ENCODE assay signal across 1 cellular context in genomic region chr22:32644252-32645100, GRCh38.
TF ChIP-seq lines count a peak whose summit lies in the region.

No MANE protein-coding gene starts in this region.

TF ChIP-seq in HepG2, 621 proteins besides CTCF, POLR2A, EP300 and RAD21 (continued from another document and continues in another):
- TF ChIP-seq ZNF691 (CRISPR knock-in tag; IDR thresholded peaks at IDR 0.05; ENCODE audit: borderline replicate concordance, low read depth) (peak; percentile 92; the same call in 1 of the 2 replicates), MED13 (CRISPR knock-in tag; IDR thresholded peaks at IDR 0.05) (peak; percentile 64; the same call in 1 of the 2 replicates), KDM4B (CRISPR knock-in tag; IDR thresholded peaks at IDR 0.05) (no peak; the same call in 1 of the 2 replicates), ZNF256 (CRISPR knock-in tag; conservative IDR thresholded peaks at IDR 0.05) (no peak), CBX2 (IDR thresholded peaks at IDR 0.05; ENCODE audit: low read depth, low read length) (no peak), CBX2 (CRISPR knock-in tag; IDR thresholded peaks at IDR 0.05; ENCODE audit: low read depth) (no peak), CHD4 (IDR thresholded peaks at IDR 0.05; ENCODE audit: borderline replicate concordance, low read length) (no peak; the same call in 1 of the 2 replicates), ZNF350 (CRISPR knock-in tag; IDR thresholded peaks at IDR 0.05; ENCODE audit: borderline replicate concordance, low read depth) (peak; percentile 95), RCOR2 (CRISPR knock-in tag; IDR thresholded peaks at IDR 0.05) (peak; percentile 87; the same call in 1 of the 2 replicates), ZNF644 (CRISPR knock-in tag; IDR thresholded peaks at IDR 0.05; ENCODE audit: low read depth) (peak; percentile 69), PRMT3 (CRISPR knock-in tag; IDR thresholded peaks at IDR 0.05; ENCODE audit: borderline replicate concordance, low read depth) (no peak), CBX1 (IDR thresholded peaks at IDR 0.05; ENCODE audit: low read depth) (no peak), ZNF12 (CRISPR knock-in tag; IDR thresholded peaks at IDR 0.05) (peak; percentile 88), ZNF24 (IDR thresholded peaks at IDR 0.05) (no peak; the same call in 1 of the 2 replicates), SRSF1 (optimal IDR thresholded peaks at IDR 0.05; ENCODE audit: low read depth, low read length) (no peak), SALL1 (CRISPR knock-in tag; IDR thresholded peaks at IDR 0.05) (peak; percentile 99), HNRNPH1 (optimal IDR thresholded peaks at IDR 0.05; ENCODE audit: low read depth, low read length) (no peak), ZFYVE20 (CRISPR knock-in tag; IDR thresholded peaks at IDR 0.05; ENCODE audit: borderline replicate concordance, low read depth) (no peak), KDM3A (CRISPR knock-in tag; IDR thresholded peaks at IDR 0.05; ENCODE audit: low read depth) (peak; percentile 95), MNT (IDR thresholded peaks at IDR 0.05) (peak; percentile 76), HOXA9 (CRISPR knock-in tag; IDR thresholded peaks at IDR 0.05; ENCODE audit: borderline replicate concordance) (no peak), JUN (CRISPR knock-in tag; IDR thresholded peaks at IDR 0.05) (peak; percentile 73; the same call in 1 of the 2 replicates), MBD4 (IDR thresholded peaks at IDR 0.05; ENCODE audit: borderline replicate concordance, low read length) (no peak), SAFB2 (CRISPR knock-in tag; IDR thresholded peaks at IDR 0.05; ENCODE audit: borderline replicate concordance, low read depth) (peak; percentile 94; the same call in 1 of the 2 replicates), TEAD3 (CRISPR knock-in tag; optimal IDR thresholded peaks at IDR 0.05; ENCODE audit: borderline replicate concordance) (peak; percentile 97), ZNF777 (CRISPR knock-in tag; IDR thresholded peaks at IDR 0.05) (no peak), ZNF280B (CRISPR knock-in tag; IDR thresholded peaks at IDR 0.05; ENCODE audit: borderline replicate concordance) (peak; percentile 93), TEAD2 (CRISPR knock-in tag; IDR thresholded peaks at IDR 0.05) (no peak), FOXM1 (CRISPR knock-in tag; IDR thresholded peaks at IDR 0.05) (no peak), MTA3 (CRISPR knock-in tag; IDR thresholded peaks at IDR 0.05) (no peak), ESRRA (CRISPR knock-in tag; IDR thresholded peaks at IDR 0.05; ENCODE audit: low read depth) (0 out of 2 replicates have a peak, but pooled peaks have one; percentile 82), ZNF619 (CRISPR knock-in tag; IDR thresholded peaks at IDR 0.05) (peak; percentile 78; the same call in 1 of the 2 replicates), CC2D1A (CRISPR knock-in tag; IDR thresholded peaks at IDR 0.05) (0 out of 2 replicates have a peak, but pooled peaks have one; percentile 43), ZNF563 (CRISPR knock-in tag; IDR thresholded peaks at IDR 0.05) (peak; percentile 93), ZNF720 (CRISPR knock-in tag; IDR thresholded peaks at IDR 0.05) (no peak), ZIK1 (CRISPR knock-in tag; IDR thresholded peaks at IDR 0.05; ENCODE audit: borderline replicate concordance, low read depth) (peak; percentile 82; the same call in 1 of the 2 replicates), MED8 (CRISPR knock-in tag; IDR thresholded peaks at IDR 0.05; ENCODE audit: insufficient replicate concordance) (no peak), ATF7-NPFF (CRISPR knock-in tag; IDR thresholded peaks at IDR 0.05; ENCODE audit: low read depth) (peak; percentile 83), ZKSCAN8 (CRISPR knock-in tag; IDR thresholded peaks at IDR 0.05; ENCODE audit: borderline replicate concordance) (peak; percentile 90), ZNF564 (CRISPR knock-in tag; IDR thresholded peaks at IDR 0.05) (peak; percentile 91), HOXA7 (CRISPR knock-in tag; IDR thresholded peaks at IDR 0.05) (no peak), ZFP36L1 (CRISPR knock-in tag; IDR thresholded peaks at IDR 0.05) (peak; percentile 96; the same call in 1 of the 2 replicates), NFE2L1 (CRISPR knock-in tag; IDR thresholded peaks at IDR 0.05; ENCODE audit: borderline replicate concordance) (no peak), ZNF18 (CRISPR knock-in tag; IDR thresholded peaks at IDR 0.05; ENCODE audit: insufficient replicate concordance) (peak; percentile 98), HINFP (CRISPR knock-in tag; IDR thresholded peaks at IDR 0.05; ENCODE audit: low read depth) (peak; percentile 94), SIN3A (IDR thresholded peaks at IDR 0.05; ENCODE audit: borderline replicate concordance, low read depth, low read length) (no peak), ZNF33B (CRISPR knock-in tag; IDR thresholded peaks at IDR 0.05) (no peak), NFYC (CRISPR knock-in tag; IDR thresholded peaks at IDR 0.05) (peak; percentile 47; the same call in 1 of the 2 replicates), ZNF232 (CRISPR knock-in tag; IDR thresholded peaks at IDR 0.05; ENCODE audit: borderline replicate concordance) (peak; percentile 88; the same call in 1 of the 2 replicates), FOXA1 (IDR thresholded peaks at IDR 0.05) (peak; percentile 7; the same call in 1 of the 2 replicates), FOXA1 (CRISPR knock-in tag; IDR thresholded peaks at IDR 0.05) (peak; percentile 92), ZNF546 (CRISPR knock-in tag; conservative IDR thresholded peaks at IDR 0.05) (peak; percentile 73; the same call in 1 of the 2 replicates), ZNF451 (CRISPR knock-in tag; IDR thresholded peaks at IDR 0.05) (peak; percentile 68; the same call in 1 of the 2 replicates), FOXK2 (IDR thresholded peaks at IDR 0.05) (peak; percentile 53; the same call in 1 of the 2 replicates), ZNF850 (CRISPR knock-in tag; conservative IDR thresholded peaks at IDR 0.05) (no peak), NFRKB (IDR thresholded peaks at IDR 0.05) (no peak), ZBTB7A (CRISPR knock-in tag; IDR thresholded peaks at IDR 0.05) (no peak), NFKBIZ (CRISPR knock-in tag; IDR thresholded peaks at IDR 0.05) (peak; percentile 59; the same call in 1 of the 2 replicates), ZNF772 (CRISPR knock-in tag; IDR thresholded peaks at IDR 0.05) (peak; percentile 94), ZNF576 (CRISPR knock-in tag; IDR thresholded peaks at IDR 0.05) (no peak), ZNF260 (CRISPR knock-in tag; IDR thresholded peaks at IDR 0.05; ENCODE audit: borderline replicate concordance, low read depth) (peak; percentile 52; the same call in 1 of the 2 replicates), SP140L (CRISPR knock-in tag; IDR thresholded peaks at IDR 0.05; ENCODE audit: borderline replicate concordance) (no peak), ZNF83 (CRISPR knock-in tag; IDR thresholded peaks at IDR 0.05; ENCODE audit: borderline replicate concordance) (peak; percentile 89; the same call in 1 of the 2 replicates), NFATC3 (CRISPR knock-in tag; IDR thresholded peaks at IDR 0.05) (no peak), TSC22D2 (CRISPR knock-in tag; IDR thresholded peaks at IDR 0.05; ENCODE audit: borderline replicate concordance) (no peak), STAG1 (CRISPR knock-in tag; IDR thresholded peaks at IDR 0.05) (peak; percentile 63), ZNF432 (CRISPR knock-in tag; IDR thresholded peaks at IDR 0.05; ENCODE audit: borderline replicate concordance) (no peak)
- TF ChIP-seq, protein P1, sequence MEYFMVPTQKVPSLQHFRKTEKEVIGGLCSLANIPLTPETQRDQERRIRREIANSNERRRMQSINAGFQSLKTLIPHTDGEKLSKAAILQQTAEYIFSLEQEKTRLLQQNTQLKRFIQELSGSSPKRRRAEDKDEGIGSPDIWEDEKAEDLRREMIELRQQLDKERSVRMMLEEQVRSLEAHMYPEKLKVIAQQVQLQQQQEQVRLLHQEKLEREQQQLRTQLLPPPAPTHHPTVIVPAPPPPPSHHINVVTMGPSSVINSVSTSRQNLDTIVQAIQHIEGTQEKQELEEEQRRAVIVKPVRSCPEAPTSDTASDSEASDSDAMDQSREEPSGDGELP (IDR thresholded peaks at IDR 0.05; ENCODE audit: borderline replicate concordance, low read depth): peak; percentile 88
- TF ChIP-seq, protein P2, sequence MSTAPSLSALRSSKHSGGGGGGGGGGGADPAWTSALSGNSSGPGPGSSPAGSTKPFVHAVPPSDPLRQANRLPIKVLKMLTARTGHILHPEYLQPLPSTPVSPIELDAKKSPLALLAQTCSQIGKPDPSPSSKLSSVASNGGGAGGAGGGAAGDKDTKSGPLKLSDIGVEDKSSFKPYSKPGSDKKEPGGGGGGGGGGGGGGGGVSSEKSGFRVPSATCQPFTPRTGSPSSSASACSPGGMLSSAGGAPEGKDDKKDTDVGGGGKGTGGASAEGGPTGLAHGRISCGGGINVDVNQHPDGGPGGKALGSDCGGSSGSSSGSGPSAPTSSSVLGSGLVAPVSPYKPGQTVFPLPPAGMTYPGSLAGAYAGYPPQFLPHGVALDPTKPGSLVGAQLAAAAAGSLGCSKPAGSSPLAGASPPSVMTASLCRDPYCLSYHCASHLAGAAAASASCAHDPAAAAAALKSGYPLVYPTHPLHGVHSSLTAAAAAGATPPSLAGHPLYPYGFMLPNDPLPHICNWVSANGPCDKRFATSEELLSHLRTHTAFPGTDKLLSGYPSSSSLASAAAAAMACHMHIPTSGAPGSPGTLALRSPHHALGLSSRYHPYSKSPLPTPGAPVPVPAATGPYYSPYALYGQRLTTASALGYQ (CRISPR knock-in tag; IDR thresholded peaks at IDR 0.05): peak; percentile 70; the same call in 1 of the 2 replicates
- TF ChIP-seq, protein P3, sequence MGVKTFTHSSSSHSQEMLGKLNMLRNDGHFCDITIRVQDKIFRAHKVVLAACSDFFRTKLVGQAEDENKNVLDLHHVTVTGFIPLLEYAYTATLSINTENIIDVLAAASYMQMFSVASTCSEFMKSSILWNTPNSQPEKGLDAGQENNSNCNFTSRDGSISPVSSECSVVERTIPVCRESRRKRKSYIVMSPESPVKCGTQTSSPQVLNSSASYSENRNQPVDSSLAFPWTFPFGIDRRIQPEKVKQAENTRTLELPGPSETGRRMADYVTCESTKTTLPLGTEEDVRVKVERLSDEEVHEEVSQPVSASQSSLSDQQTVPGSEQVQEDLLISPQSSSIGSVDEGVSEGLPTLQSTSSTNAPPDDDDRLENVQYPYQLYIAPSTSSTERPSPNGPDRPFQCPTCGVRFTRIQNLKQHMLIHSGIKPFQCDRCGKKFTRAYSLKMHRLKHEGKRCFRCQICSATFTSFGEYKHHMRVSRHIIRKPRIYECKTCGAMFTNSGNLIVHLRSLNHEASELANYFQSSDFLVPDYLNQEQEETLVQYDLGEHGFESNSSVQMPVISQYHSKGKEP (CRISPR knock-in tag; IDR thresholded peaks at IDR 0.05): no peak
